In the genomic region with DNA sequence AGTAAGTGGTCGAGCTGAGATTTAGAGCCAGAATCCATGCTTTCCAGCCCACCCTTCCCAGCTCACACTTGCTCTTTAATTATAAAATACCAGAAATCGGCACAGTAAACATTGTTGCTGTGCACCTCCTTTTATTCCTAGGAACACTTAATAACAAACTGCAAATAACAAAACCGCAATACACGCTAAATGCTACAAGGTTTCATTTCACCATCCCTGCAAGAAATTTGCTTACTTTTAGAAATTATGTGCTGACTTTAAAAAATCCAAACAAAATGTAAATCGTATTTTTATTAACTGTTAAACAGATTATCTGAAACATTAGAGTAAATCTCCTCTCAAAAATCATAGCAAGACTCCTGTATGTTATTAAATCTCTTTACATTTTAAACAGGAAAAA, we compare ENCODE assay signal across 24 cellular contexts.
DNase-seq lines count a peak whose midpoint lies in the region; ATAC-seq, FAIRE-seq and TF ChIP-seq lines count a peak whose summit lies in the region.
"Had no signal": no experiment of that assay in that cellular context is flagged by ENCODE, and none has a peak within 500 bp of the region (broad histone marks: within the 10 kb centered on the region; RNA-seq: fewer than 3 reads in every experiment).

No MANE protein-coding gene starts in this region.

- TF ChIP-seq POLR2A in tibial nerve (IDR thresholded peaks at IDR 0.05), result no peak

- no peak overlapping the region for H2BK120ac ChIP-seq in mesendoderm (ENCODE audit: low read depth, low read length)

- TF ChIP-seq EP300 in SK-N-SH (IDR thresholded peaks at IDR 0.05; ENCODE audit: borderline replicate concordance in 1 of 2, low read depth in 1 of 2, low read length in 1 of 2), result no peak
- no peak for TF ChIP-seq EP300 in tibial nerve (IDR thresholded peaks at IDR 0.05)

- ATAC-seq in SK-N-SH treated with all-trans-retinoic acid at 6 μM for 48 hours, result no peak
- ATAC-seq: activated T-cell treated with anti-CD3 and anti-CD28 coated beads, Interleukin-2, amount 50 U/mL, for 4 hours; HCT116; sciatic nerve had no signal

- H3K36me3 Mint-ChIP-seq in astrocyte (ENCODE audit: low read depth, unreplicated experiment) (no peaks in the 10 kb centered on the region), Caco-2 (ENCODE audit: insufficient read depth, unreplicated experiment) (no peaks in the 10 kb centered on the region)
- H3K36me3 Mint-ChIP-seq: activated naive CD8-positive, alpha-beta T cell; CD14-positive monocyte had no signal

- 79% methylated on average over 5 of the region's 5 CpGs for WGBS in SK-N-SH (ENCODE audit: low lambda C conversion rate)
- WGBS in mesendoderm (ENCODE audit: extremely low coverage, insufficient coverage, low lambda C conversion rate), result no CpG with 5 or more reads among the region's 5 CpGs
- 70 to 71% methylated on average over 5 of the region's 5 CpGs for WGBS in tibial nerve, 2 donors

- H3F3A ChIP-seq in SK-N-SH (replicated peaks; ENCODE audit: insufficient read depth), result peaks cover 35% of the 10 kb centered on the region

- POLR2A ChIA-PET in SK-N-SH (lab: Yijun Ruan, JAX) (no interaction called here), Caco-2 (lab: Charles Lee) (no interaction called here)

- no peak overlapping the region for H3K56ac ChIP-seq in mesendoderm (ENCODE audit: low read length)

- H4K20me1 ChIP-seq in SK-N-SH (ENCODE audit: insufficient read depth) (no peaks in the 10 kb centered on the region), astrocyte (ENCODE audit: insufficient read depth, low read length) (no peaks in the 10 kb centered on the region)

- H3K23ac ChIP-seq in mesendoderm (ENCODE audit: low read length), result no peak overlapping the region

- no peak overlapping the region for H3K4ac ChIP-seq in mesendoderm (ENCODE audit: low read depth, low read length)

- DNase-seq in SK-N-SH (no peak), astrocyte (ENCODE audit: low read depth) (no peak), mesendoderm (no peak), tibial nerve (ENCODE audit: low spot score in 2 of 2) (no peak), Caco-2 (no peak), NCI-H1417 treated with DMSO at 0.1 percent for 48 hours (lab: John Stamatoyannopoulos, UW) (no peak), AG20443 (ENCODE audit: low spot score) (no peak)
- DNase-seq: activated CD4-positive, alpha-beta memory T cell treated with anti-CD3 and anti-CD28 coated beads, Interleukin-2, amount 10 ng/mL, durations not matched to agents 7 days and 5 days; activated T-cell treated with anti-CD3 and anti-CD28 coated beads, Interleukin-2, amount 50 U/mL, for 4 hours; Kasumi-1; kidney; NCI-H1436; stimulated activated CD4-positive, alpha-beta T cell treated with anti-CD3 and anti-CD28 coated beads, Interleukin-4, amount 100 ng/mL, for 24 hours had no signal

- no peak overlapping the region for H3K18ac ChIP-seq in mesendoderm (ENCODE audit: low read length)

- no TSS peak for BruUV-seq in Caco-2 (replicated peaks; lab: Mats Ljungman, UMichigan)

- no peak for FAIRE-seq in astrocyte (lab: Jason Lieb, UNC)
- FAIRE-seq: bronchial epithelial cell, kidney had no signal

- H2AK5ac ChIP-seq in mesendoderm (ENCODE audit: low read length), result no peak overlapping the region

- H4K8ac ChIP-seq in mesendoderm (ENCODE audit: low read depth, low read length), result peak overlapping the region; percentile 39

- intact Hi-C loops in Caco-2 (cut with micrococcal nuclease; ENCODE audit: unreplicated experiment), result no loop called here

- no peak for TF ChIP-seq RAD21 in SK-N-SH (IDR thresholded peaks at IDR 0.05; ENCODE audit: low read length)

- peak overlapping the region; percentile 92 to 97 for H3K27ac ChIP-seq in SK-N-SH (ENCODE audit: low read depth in 2 of 2, low read length in 1 of 2)
- H3K27ac ChIP-seq in astrocyte (ENCODE audit: low read depth, low read length), result peak overlapping the region; percentile 91
- H3K27ac ChIP-seq in mesendoderm (ENCODE audit: low read depth, low read length), result no peak overlapping the region
- H3K27ac ChIP-seq in tibial nerve, result peak overlapping the region in 3 of 4 donors; percentile 3 to 85 (median 80)
- H3K27ac ChIP-seq: 22Rv1, hepatocyte, neutrophil, RWPE1, VCaP had no signal

- H3K9me3 ChIP-seq in SK-N-SH, result no peaks in the 10 kb centered on the region
- H3K9me3 ChIP-seq in astrocyte (ENCODE audit: insufficient read depth, low read depth, low read length), result no peaks in the 10 kb centered on the region
- H3K9me3 ChIP-seq in tibial nerve, result no peaks in the 10 kb centered on the region
- H3K9me3 ChIP-seq in Caco-2, result no peaks in the 10 kb centered on the region
- H3K9me3 ChIP-seq: neutrophil had no signal

- no peaks in the 10 kb centered on the region for H3K27me3 ChIP-seq in SK-N-SH (ENCODE audit: insufficient read depth)
- no peaks in the 10 kb centered on the region for H3K27me3 ChIP-seq in astrocyte (ENCODE audit: insufficient read depth, low read length)
- H3K27me3 ChIP-seq in mesendoderm (ENCODE audit: insufficient read depth, low read length, poor library complexity), result no peaks in the 10 kb centered on the region
- no peaks in the 10 kb centered on the region for H3K27me3 ChIP-seq in tibial nerve
- no peaks in the 10 kb centered on the region for H3K27me3 ChIP-seq in Caco-2 (replicated peaks; ENCODE audit: control insufficient read depth, insufficient read depth, low read length)
- H3K27me3 ChIP-seq: hepatocyte, neutrophil had no signal

- H3K4me2 ChIP-seq in SK-N-SH, result peak overlapping the region; percentile 1; the same call in 1 of the 2 replicates
- peak overlapping the region; percentile 79 for H3K4me2 ChIP-seq in astrocyte (ENCODE audit: low read length)
- H3K4me2 ChIP-seq in mesendoderm (ENCODE audit: low read length), result no peak overlapping the region
- H3K4me2 ChIP-seq: hepatocyte had no signal

- H4K5ac ChIP-seq in mesendoderm (ENCODE audit: low read length), result no peak overlapping the region

- no peak overlapping the region for H2AFZ ChIP-seq in SK-N-SH (ENCODE audit: low read depth)
- H2AFZ ChIP-seq in astrocyte (ENCODE audit: low read depth, low read length), result no peak overlapping the region
- H2AFZ ChIP-seq: hepatocyte had no signal

- peaks cover 48% of the 10 kb centered on the region for H3K4me1 Mint-ChIP-seq in astrocyte (ENCODE audit: low read depth, unreplicated experiment)
- no peaks in the 10 kb centered on the region for H3K4me1 Mint-ChIP-seq in Caco-2 (ENCODE audit: low read depth, unreplicated experiment)
- H3K4me1 Mint-ChIP-seq: activated CD4-positive, alpha-beta memory T cell treated with anti-CD3 and anti-CD28 coated beads, Interleukin-2, amount 10 ng/mL, durations not matched to agents 7 days and 5 days had no signal

- no peaks in the 10 kb centered on the region for H3K9me2 ChIP-seq in SK-N-SH

- no peak overlapping the region for H3K4me3 ChIP-seq in SK-N-SH (ENCODE audit: low read depth in 2 of 2, low read length in 1 of 2)
- peak overlapping the region; percentile 50 for H3K4me3 ChIP-seq in astrocyte (ENCODE audit: insufficient read depth, low read depth, low read length)
- H3K4me3 ChIP-seq in mesendoderm (ENCODE audit: low read length), result no peak overlapping the region
- H3K4me3 ChIP-seq in tibial nerve, result no peak overlapping the region
- no peak overlapping the region for H3K4me3 ChIP-seq in Caco-2 (ENCODE audit: low read depth, low read length)
- H3K4me3 ChIP-seq: hepatocyte had no signal

- H3K9ac ChIP-seq in SK-N-SH (peak overlapping the region; percentile 79; the same call in 1 of the 2 replicates), astrocyte (ENCODE audit: low read length) (peak overlapping the region; percentile 73), mesendoderm (ENCODE audit: low read length) (no peak overlapping the region)

- H3K27ac Mint-ChIP-seq in astrocyte (ENCODE audit: unreplicated experiment), result peak overlapping the region; percentile 77
- H3K27ac Mint-ChIP-seq in Caco-2 (ENCODE audit: unreplicated experiment), result no peak overlapping the region
- H3K27ac Mint-ChIP-seq: activated CD4-positive, alpha-beta memory T cell treated with anti-CD3 and anti-CD28 coated beads, Interleukin-2, amount 10 ng/mL, durations not matched to agents 7 days and 5 days; activated naive CD8-positive, alpha-beta T cell had no signal

- no peak overlapping the region for H2BK5ac ChIP-seq in mesendoderm (ENCODE audit: low read length)

- no peaks in the 10 kb centered on the region for H3K36me3 ChIP-seq in SK-N-SH (replicated peaks in 1 of 2; ENCODE audit: control insufficient read depth in 1 of 2, insufficient read depth in 2 of 2, low read length in 1 of 2)
- H3K36me3 ChIP-seq in astrocyte (ENCODE audit: insufficient read depth, low read length), result no peaks in the 10 kb centered on the region
- H3K36me3 ChIP-seq in mesendoderm (ENCODE audit: control insufficient read depth, insufficient read depth, low read length), result no peaks in the 10 kb centered on the region
- H3K36me3 ChIP-seq in tibial nerve, result no peaks in the 10 kb centered on the region
- no peaks in the 10 kb centered on the region for H3K36me3 ChIP-seq in Caco-2 (ENCODE audit: control insufficient read depth, insufficient read depth, low read length)
- H3K36me3 ChIP-seq: neutrophil had no signal

- peaks cover 16% of the 10 kb centered on the region for H3K79me1 ChIP-seq in mesendoderm (ENCODE audit: low read length)

- CTCF ChIA-PET in SK-N-SH (lab: Yijun Ruan, JAX), result interaction anchor here (0.8 kb wide), 1 partner anchor 39 kb away, joined by 3 read pairs; no protein-coding TSS in a partner anchor
- CTCF ChIA-PET in Caco-2 (lab: Charles Lee), result no interaction called here

- H3K9me3 Mint-ChIP-seq in astrocyte (ENCODE audit: unreplicated experiment) (no peaks in the 10 kb centered on the region), Caco-2 (ENCODE audit: unreplicated experiment) (no peaks in the 10 kb centered on the region)
- H3K9me3 Mint-ChIP-seq: activated T-cell treated with anti-CD3 and anti-CD28 coated beads, Interleukin-2, amount 50 U/mL, for 4 hours had no signal

- peaks cover 79% of the 10 kb centered on the region for H3K79me2 ChIP-seq in SK-N-SH (ENCODE audit: insufficient read depth)
- peaks cover 67% of the 10 kb centered on the region for H3K79me2 ChIP-seq in astrocyte (ENCODE audit: insufficient read depth, low read length)
- peaks cover 41% of the 10 kb centered on the region for H3K79me2 ChIP-seq in mesendoderm (ENCODE audit: control insufficient read depth, insufficient read depth, low read length)

- H3K4me3 Mint-ChIP-seq in astrocyte (ENCODE audit: unreplicated experiment) (no peak overlapping the region), Caco-2 (ENCODE audit: unreplicated experiment) (no peak overlapping the region)
- H3K4me3 Mint-ChIP-seq: activated CD4-positive, alpha-beta memory T cell treated with anti-CD3 and anti-CD28 coated beads, Interleukin-2, amount 10 ng/mL, durations not matched to agents 7 days and 5 days; activated naive CD8-positive, alpha-beta T cell; activated T-cell treated with anti-CD3 and anti-CD28 coated beads, Interleukin-2, amount 50 U/mL, for 4 hours had no signal

- no peak overlapping the region for H2BK15ac ChIP-seq in mesendoderm (replicated peaks; ENCODE audit: low read depth)

- H3K27me3 Mint-ChIP-seq in astrocyte (ENCODE audit: low read depth, unreplicated experiment), result no peaks in the 10 kb centered on the region
- H3K27me3 Mint-ChIP-seq in Caco-2 (ENCODE audit: insufficient read depth, unreplicated experiment), result no peaks in the 10 kb centered on the region
- H3K27me3 Mint-ChIP-seq: activated CD4-positive, alpha-beta memory T cell treated with anti-CD3 and anti-CD28 coated beads, Interleukin-2, amount 10 ng/mL, durations not matched to agents 7 days and 5 days; activated naive CD8-positive, alpha-beta T cell had no signal

- no peak for TF ChIP-seq CTCF in SK-N-SH (IDR thresholded peaks at IDR 0.05)
- TF ChIP-seq CTCF in astrocyte (IDR thresholded peaks at IDR 0.05; ENCODE audit: insufficient read depth, low read depth, low read length), result no peak
- TF ChIP-seq CTCF in tibial nerve (IDR thresholded peaks at IDR 0.05), result no peak
- no peak for TF ChIP-seq CTCF in Caco-2 (IDR thresholded peaks at IDR 0.05; ENCODE audit: insufficient read depth in 1 of 2, low read depth in 1 of 2, low read length in 1 of 2, severe bottlenecking in 1 of 2, unreplicated experiment in 1 of 2)

- peaks cover 10 to 30% of the 10 kb centered on the region in 2 experiments; a peak in 2 of 4 replicates for H3K4me1 ChIP-seq in SK-N-SH (ENCODE audit: control insufficient read depth in 1 of 2, insufficient read depth in 2 of 2, low read depth in 1 of 2, low read length in 1 of 2)
- H3K4me1 ChIP-seq in astrocyte (ENCODE audit: insufficient read depth, low read length), result peaks cover 37% of the 10 kb centered on the region
- H3K4me1 ChIP-seq in mesendoderm (ENCODE audit: control insufficient read depth, low read depth, low read length), result peaks cover 11% of the 10 kb centered on the region
- peaks cover 0 to 5% (median 1%) of the 10 kb centered on the region in 4 donors for H3K4me1 ChIP-seq in tibial nerve
- peaks cover 17% of the 10 kb centered on the region for H3K4me1 ChIP-seq in Caco-2
